9 cellular contexts compared by ENCODE assay signal in genomic region chr11:102312656-102313055, GRCh38. TPM values are rescaled to one million over a fixed set of nuclear protein-coding genes. Genes with fewer than 3 reads are reported as not detected.
DNase-seq lines count a peak whose midpoint lies in the region; ATAC-seq, FAIRE-seq and TF ChIP-seq lines count a peak whose summit lies in the region.
"Had no signal": no experiment of that assay in that cellular context is flagged by ENCODE, and none has a peak within 500 bp of the region (broad histone marks: within the 10 kb centered on the region; RNA-seq: fewer than 3 reads in every experiment).

No MANE protein-coding gene starts in this region.

- peak overlapping the region; percentile 44 to 80 (median 76) for H3K4me3 Mint-ChIP-seq in CD4-positive, CD25-positive, alpha-beta regulatory T cell
- H3K4me3 Mint-ChIP-seq in chondrocyte (ENCODE audit: unreplicated experiment) = peak overlapping the region; percentile 62
- H3K4me3 Mint-ChIP-seq in natural killer cell treated with Interleukin-12 subunit alpha and Interleukin-12 subunit beta and Interleukin-15 and Interleukin-18, amount 100 ng/mL, for 72 hours = peak overlapping the region; percentile 82

- no peak for FAIRE-seq in GM12891 (lab: Jason Lieb, UNC)

- H3K4me1 Mint-ChIP-seq in CD4-positive, CD25-positive, alpha-beta regulatory T cell = peaks cover 17 to 76% (median 50%) of the 10 kb centered on the region in 4 donors
- H3K4me1 Mint-ChIP-seq in chondrocyte (ENCODE audit: low read depth) = peaks cover 44% of the 10 kb centered on the region
- H3K4me1 Mint-ChIP-seq in natural killer cell treated with Interleukin-12 subunit alpha and Interleukin-12 subunit beta and Interleukin-15 and Interleukin-18, amount 100 ng/mL, for 72 hours (ENCODE audit: low read depth in 2 of 2) = peaks cover 30 to 43% of the 10 kb centered on the region in 2 donors

- peak overlapping the region; percentile 93 to 100 (median 99) for H3K27ac Mint-ChIP-seq in CD4-positive, CD25-positive, alpha-beta regulatory T cell
- peak overlapping the region; percentile 94 for H3K27ac Mint-ChIP-seq in chondrocyte (ENCODE audit: unreplicated experiment)
- peak overlapping the region; percentile 66 to 90 for H3K27ac Mint-ChIP-seq in natural killer cell treated with Interleukin-12 subunit alpha and Interleukin-12 subunit beta and Interleukin-15 and Interleukin-18, amount 100 ng/mL, for 72 hours

- no peaks in the 10 kb centered on the region for H3K9me3 ChIP-seq in CD4-positive, CD25-positive, alpha-beta regulatory T cell (ENCODE audit: control insufficient read depth in 2 of 2, low read length in 2 of 2)
- no peaks in the 10 kb centered on the region for H3K9me3 ChIP-seq in adrenal gland (replicated peaks in 1 of 3)

- ATAC-seq in CD4-positive, CD25-positive, alpha-beta regulatory T cell (ENCODE audit: low read depth in 2 of 2) = no peak
- ATAC-seq in natural killer cell treated with Interleukin-12 subunit alpha and Interleukin-12 subunit beta and Interleukin-15 and Interleukin-18, amount 100 ng/mL, for 72 hours = no peak
- ATAC-seq in GM21447 (IDR thresholded peaks at IDR 0.05; ENCODE audit: unreplicated experiment) (no peak), GM18505 (IDR thresholded peaks at IDR 0.05; ENCODE audit: unreplicated experiment) (no peak)

- DNase-seq in CD4-positive, CD25-positive, alpha-beta regulatory T cell = no peak
- peak; percentile 8 for DNase-seq in MV-4-11 (lab: John Stamatoyannopoulos, UW)
- no peak for DNase-seq in chondrocyte (ENCODE audit: low spot score)
- no peak for DNase-seq in natural killer cell treated with Interleukin-12 subunit alpha and Interleukin-12 subunit beta and Interleukin-15 and Interleukin-18, amount 100 ng/mL, for 72 hours (ENCODE audit: low spot score)
- no peak for DNase-seq in GM12891 (ENCODE audit: insufficient read length, low spot score)
- DNase-seq in adrenal gland = no peak
- DNase-seq: NCI-H1436 had no signal

- H3K27me3 Mint-ChIP-seq in CD4-positive, CD25-positive, alpha-beta regulatory T cell = no peaks in the 10 kb centered on the region
- H3K27me3 Mint-ChIP-seq in chondrocyte (ENCODE audit: low read depth) = no peaks in the 10 kb centered on the region
- no peaks in the 10 kb centered on the region for H3K27me3 Mint-ChIP-seq in natural killer cell treated with Interleukin-12 subunit alpha and Interleukin-12 subunit beta and Interleukin-15 and Interleukin-18, amount 100 ng/mL, for 72 hours

- peaks cover 66% of the 10 kb centered on the region for H3K4me1 ChIP-seq in CD4-positive, CD25-positive, alpha-beta regulatory T cell (ENCODE audit: control insufficient read depth, insufficient read depth, low read length, poor library complexity, severe bottlenecking)
- peaks cover 0 to 9% of the 10 kb centered on the region in 2 donors for H3K4me1 ChIP-seq in adrenal gland (replicated peaks in 1 of 2)

- H3K36me3 Mint-ChIP-seq in CD4-positive, CD25-positive, alpha-beta regulatory T cell = peaks cover 5% of the 10 kb centered on the region
- no peaks in the 10 kb centered on the region for H3K36me3 Mint-ChIP-seq in chondrocyte (ENCODE audit: low read depth)
- H3K36me3 Mint-ChIP-seq in natural killer cell treated with Interleukin-12 subunit alpha and Interleukin-12 subunit beta and Interleukin-15 and Interleukin-18, amount 100 ng/mL, for 72 hours = peaks cover 3% of the 10 kb centered on the region

- no peaks in the 10 kb centered on the region for H3K36me3 ChIP-seq in CD4-positive, CD25-positive, alpha-beta regulatory T cell (ENCODE audit: control insufficient read depth, insufficient read depth, low read length)
- no peaks in the 10 kb centered on the region for H3K36me3 ChIP-seq in adrenal gland (replicated peaks in 1 of 2)

- peak overlapping the region; percentile 77 for H3K4me3 ChIP-seq in CD4-positive, CD25-positive, alpha-beta regulatory T cell (ENCODE audit: low read depth, low read length)
- H3K4me3 ChIP-seq in adrenal gland = peak overlapping the region in 1 of 4 donors; percentile 33

- 47 to 52% (median 50%) methylated on average over 2 of the region's 2 CpGs for WGBS in adrenal gland, 4 donors

- intact Hi-C loops in adrenal gland (cut with DNase I) = no loop called here

- TF ChIP-seq POLR2A in GM18505 (IDR thresholded peaks at IDR 0.05; ENCODE audit: borderline replicate concordance, extremely low read depth, insufficient read depth, insufficient read length) = no peak
- no peak for TF ChIP-seq POLR2A in GM12891 (IDR thresholded peaks at IDR 0.05; ENCODE audit: low read depth, low read length)
- TF ChIP-seq POLR2A in adrenal gland (IDR thresholded peaks at IDR 0.05) = no peak

- H3K27ac ChIP-seq in CD4-positive, CD25-positive, alpha-beta regulatory T cell (ENCODE audit: insufficient read depth, low read length, poor library complexity, severe bottlenecking) = peak overlapping the region; percentile 98
- peak overlapping the region in 2 of 5 donors; percentile 35 to 50 for H3K27ac ChIP-seq in adrenal gland

- no peaks in the 10 kb centered on the region for H3K27me3 ChIP-seq in CD4-positive, CD25-positive, alpha-beta regulatory T cell (ENCODE audit: control insufficient read depth, insufficient read depth, low read length)
- H3K27me3 ChIP-seq in adrenal gland = no peaks in the 10 kb centered on the region

- TF ChIP-seq CTCF in chondrocyte (IDR thresholded peaks at IDR 0.05) = no peak
- no peak for TF ChIP-seq CTCF in adrenal gland (IDR thresholded peaks at IDR 0.05)

- H3K9me3 Mint-ChIP-seq in CD4-positive, CD25-positive, alpha-beta regulatory T cell = peaks cover 0 to 4% (median 0%) of the 10 kb centered on the region in 7 donors
- no peaks in the 10 kb centered on the region for H3K9me3 Mint-ChIP-seq in chondrocyte (ENCODE audit: low read depth)
- H3K9me3 Mint-ChIP-seq in natural killer cell treated with Interleukin-12 subunit alpha and Interleukin-12 subunit beta and Interleukin-15 and Interleukin-18, amount 100 ng/mL, for 72 hours = no peaks in the 10 kb centered on the region

TF ChIP-seq in GM12891, 5 proteins besides CTCF, POLR2A, EP300 and RAD21:
- TF ChIP-seq PAX5 (IDR thresholded peaks at IDR 0.05; ENCODE audit: insufficient read depth, low read length, severe bottlenecking) (no peak), SPI1 (IDR thresholded peaks at IDR 0.05; ENCODE audit: low read depth, low read length) (no peak), TAF1 (IDR thresholded peaks at IDR 0.05; ENCODE audit: low read depth, low read length) (no peak), POLR2AphosphoS5 (IDR thresholded peaks at IDR 0.05; ENCODE audit: low read depth, low read length) (no peak), POU2F2 (IDR thresholded peaks at IDR 0.05; ENCODE audit: low read depth, low read length) (no peak)

RNA-seq across cellular contexts. Expression of gene BIRC3, which starts 4.6 kb away (rescaled TPM):
- 239 TPM for total RNA-seq in CD4-positive, CD25-positive, alpha-beta regulatory T cell
- polyA plus RNA-seq in CD4-positive, CD25-positive, alpha-beta regulatory T cell = 100 to 1,000 TPM; 107 to 151 (median 118) TPM
- total RNA-seq in chondrocyte (0.27 to 0.72 TPM (median 0.40 TPM) in 3 replicates), adrenal gland (1 to 10 TPM in 7 of 8 donors, under 1 TPM in 1; 0.48 to 8.6 (median 2.8) TPM)
- 10 to 100 TPM; 62.3 to 75.6 TPM for total RNA-seq in natural killer cell treated with Interleukin-12 subunit alpha and Interleukin-12 subunit beta and Interleukin-15 and Interleukin-18, amount 100 ng/mL, for 72 hours
- polyA plus RNA-seq in GM12891 (2012; ENCODE audit: low read depth, missing spikeins) = 42.0 TPM
- 1 to 10 TPM; 2.9 to 7.6 (median 3.9) TPM for polyA plus RNA-seq in adrenal gland

RNA-seq across cellular contexts. Expression of gene BIRC2, which starts 34.4 kb away (rescaled TPM):
- total RNA-seq in CD4-positive, CD25-positive, alpha-beta regulatory T cell = 105 TPM
- 10 to 100 TPM; 33.0 to 48.3 (median 44.9) TPM for polyA plus RNA-seq in CD4-positive, CD25-positive, alpha-beta regulatory T cell
- 43.1 to 55.2 TPM (median 45.6 TPM) in 3 replicates for total RNA-seq in chondrocyte
- total RNA-seq in natural killer cell treated with Interleukin-12 subunit alpha and Interleukin-12 subunit beta and Interleukin-15 and Interleukin-18, amount 100 ng/mL, for 72 hours = 10 to 100 TPM; 41.4 to 47.0 TPM
- polyA plus RNA-seq in GM12891 (2012; ENCODE audit: low read depth, missing spikeins) = 19.6 TPM
- total RNA-seq in adrenal gland = 100 to 1,000 TPM in 1 of 8 donors, 10 to 100 TPM in 7; 33.4 to 112 (median 48.4) TPM
- polyA plus RNA-seq in adrenal gland = 10 to 100 TPM; 25.8 to 50.1 (median 27.9) TPM

Comparison
In these comparisons a context has a peak if more than half of its experiments do, and no peak if none do; other contexts are left out.
1. RNA of gene BIRC3, which starts 4.6 kb away (total RNA-seq): 239 TPM in CD4-positive, CD25-positive, alpha-beta regulatory T cell (single experiment) and 62.3 to 75.6 TPM in natural killer cell treated with Interleukin-12 subunit alpha and Interleukin-12 subunit beta and Interleukin-15 and Interleukin-18, amount 100 ng/mL, for 72 hours; 0.48 to 8.6 TPM in adrenal gland and 0.27 to 0.72 TPM in chondrocyte; every median in the first group is over 4 times any median in the second.
2. Peak in every context shown above with its lines, with median percentiles within 50 percentile points of each other: H3K27ac Mint-ChIP-seq and H3K4me3 Mint-ChIP-seq.